In genomic region chr15:92166029-92166428, GRCh38 we compare ENCODE assay signal across 3 cellular contexts.
TF ChIP-seq lines count a peak whose summit lies in the region.

No MANE protein-coding gene starts in this region.

TF ChIP-seq in HepG2, 621 proteins besides CTCF, POLR2A, EP300 and RAD21:
- TF ChIP-seq ARNT (IDR thresholded peaks at IDR 0.05) (no peak), HIC2 (CRISPR knock-in tag; IDR thresholded peaks at IDR 0.05; ENCODE audit: low read depth) (no peak), ZNF687 (CRISPR knock-in tag; IDR thresholded peaks at IDR 0.05) (peak; percentile 26; the same call in 1 of the 2 replicates), THRA (CRISPR knock-in tag; IDR thresholded peaks at IDR 0.05; ENCODE audit: borderline replicate concordance) (no peak)

TF ChIP-seq in H1, 55 proteins besides CTCF, POLR2A, EP300 and RAD21:
- TF ChIP-seq GABPA (IDR thresholded peaks at IDR 0.05; ENCODE audit: borderline replicate concordance, insufficient read depth, low read length) (no peak), E2F6 (IDR thresholded peaks at IDR 0.05) (0 out of 2 replicates have a peak, but pooled peaks have one; percentile 38), MAX (IDR thresholded peaks at IDR 0.05) (peak; percentile 78)
TF ChIP-seq in H1: peak in this region for 2.

TF ChIP-seq in neural cell, 6 proteins besides CTCF, POLR2A, EP300 and RAD21:
- TF ChIP-seq, protein P1, sequence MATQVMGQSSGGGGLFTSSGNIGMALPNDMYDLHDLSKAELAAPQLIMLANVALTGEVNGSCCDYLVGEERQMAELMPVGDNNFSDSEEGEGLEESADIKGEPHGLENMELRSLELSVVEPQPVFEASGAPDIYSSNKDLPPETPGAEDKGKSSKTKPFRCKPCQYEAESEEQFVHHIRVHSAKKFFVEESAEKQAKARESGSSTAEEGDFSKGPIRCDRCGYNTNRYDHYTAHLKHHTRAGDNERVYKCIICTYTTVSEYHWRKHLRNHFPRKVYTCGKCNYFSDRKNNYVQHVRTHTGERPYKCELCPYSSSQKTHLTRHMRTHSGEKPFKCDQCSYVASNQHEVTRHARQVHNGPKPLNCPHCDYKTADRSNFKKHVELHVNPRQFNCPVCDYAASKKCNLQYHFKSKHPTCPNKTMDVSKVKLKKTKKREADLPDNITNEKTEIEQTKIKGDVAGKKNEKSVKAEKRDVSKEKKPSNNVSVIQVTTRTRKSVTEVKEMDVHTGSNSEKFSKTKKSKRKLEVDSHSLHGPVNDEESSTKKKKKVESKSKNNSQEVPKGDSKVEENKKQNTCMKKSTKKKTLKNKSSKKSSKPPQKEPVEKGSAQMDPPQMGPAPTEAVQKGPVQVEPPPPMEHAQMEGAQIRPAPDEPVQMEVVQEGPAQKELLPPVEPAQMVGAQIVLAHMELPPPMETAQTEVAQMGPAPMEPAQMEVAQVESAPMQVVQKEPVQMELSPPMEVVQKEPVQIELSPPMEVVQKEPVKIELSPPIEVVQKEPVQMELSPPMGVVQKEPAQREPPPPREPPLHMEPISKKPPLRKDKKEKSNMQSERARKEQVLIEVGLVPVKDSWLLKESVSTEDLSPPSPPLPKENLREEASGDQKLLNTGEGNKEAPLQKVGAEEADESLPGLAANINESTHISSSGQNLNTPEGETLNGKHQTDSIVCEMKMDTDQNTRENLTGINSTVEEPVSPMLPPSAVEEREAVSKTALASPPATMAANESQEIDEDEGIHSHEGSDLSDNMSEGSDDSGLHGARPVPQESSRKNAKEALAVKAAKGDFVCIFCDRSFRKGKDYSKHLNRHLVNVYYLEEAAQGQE (IDR thresholded peaks at IDR 0.05; ENCODE audit: borderline replicate concordance) = peak; percentile 17
- no peak for TF ChIP-seq SMC3 (conservative IDR thresholded peaks at IDR 0.05; ENCODE audit: poor library complexity)
